In the genomic region with DNA sequence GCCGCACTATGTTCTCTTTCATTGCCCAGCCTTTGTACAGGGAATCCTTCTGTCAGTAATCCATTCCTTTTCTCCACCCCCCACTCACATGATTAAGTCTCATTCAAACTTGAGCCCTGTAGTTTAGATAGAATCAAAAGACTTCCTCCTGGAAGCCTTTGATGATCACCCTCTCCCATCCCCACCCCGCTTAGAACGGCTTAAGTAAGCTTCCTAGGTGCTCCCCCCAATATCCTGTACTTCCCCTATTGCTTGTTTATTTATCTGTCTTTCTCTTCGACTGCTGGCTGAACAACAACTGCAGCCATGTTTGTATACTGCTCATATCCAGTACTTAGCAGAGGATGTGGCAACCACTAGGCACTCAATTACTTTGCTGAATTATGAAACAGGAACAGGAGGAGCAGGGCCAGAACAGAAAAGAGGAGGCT, we compare ENCODE assay signal across 1 cellular context.
A peak's percentile ranks its signal among the peaks of the same experiment; 100 is the strongest.
TF ChIP-seq lines count a peak whose summit lies in the region.

No MANE protein-coding gene starts in this region.

TF ChIP-seq in HepG2, 621 proteins besides CTCF, POLR2A, EP300 and RAD21 (continued from another document and continues in another):
- TF ChIP-seq, protein P1, sequence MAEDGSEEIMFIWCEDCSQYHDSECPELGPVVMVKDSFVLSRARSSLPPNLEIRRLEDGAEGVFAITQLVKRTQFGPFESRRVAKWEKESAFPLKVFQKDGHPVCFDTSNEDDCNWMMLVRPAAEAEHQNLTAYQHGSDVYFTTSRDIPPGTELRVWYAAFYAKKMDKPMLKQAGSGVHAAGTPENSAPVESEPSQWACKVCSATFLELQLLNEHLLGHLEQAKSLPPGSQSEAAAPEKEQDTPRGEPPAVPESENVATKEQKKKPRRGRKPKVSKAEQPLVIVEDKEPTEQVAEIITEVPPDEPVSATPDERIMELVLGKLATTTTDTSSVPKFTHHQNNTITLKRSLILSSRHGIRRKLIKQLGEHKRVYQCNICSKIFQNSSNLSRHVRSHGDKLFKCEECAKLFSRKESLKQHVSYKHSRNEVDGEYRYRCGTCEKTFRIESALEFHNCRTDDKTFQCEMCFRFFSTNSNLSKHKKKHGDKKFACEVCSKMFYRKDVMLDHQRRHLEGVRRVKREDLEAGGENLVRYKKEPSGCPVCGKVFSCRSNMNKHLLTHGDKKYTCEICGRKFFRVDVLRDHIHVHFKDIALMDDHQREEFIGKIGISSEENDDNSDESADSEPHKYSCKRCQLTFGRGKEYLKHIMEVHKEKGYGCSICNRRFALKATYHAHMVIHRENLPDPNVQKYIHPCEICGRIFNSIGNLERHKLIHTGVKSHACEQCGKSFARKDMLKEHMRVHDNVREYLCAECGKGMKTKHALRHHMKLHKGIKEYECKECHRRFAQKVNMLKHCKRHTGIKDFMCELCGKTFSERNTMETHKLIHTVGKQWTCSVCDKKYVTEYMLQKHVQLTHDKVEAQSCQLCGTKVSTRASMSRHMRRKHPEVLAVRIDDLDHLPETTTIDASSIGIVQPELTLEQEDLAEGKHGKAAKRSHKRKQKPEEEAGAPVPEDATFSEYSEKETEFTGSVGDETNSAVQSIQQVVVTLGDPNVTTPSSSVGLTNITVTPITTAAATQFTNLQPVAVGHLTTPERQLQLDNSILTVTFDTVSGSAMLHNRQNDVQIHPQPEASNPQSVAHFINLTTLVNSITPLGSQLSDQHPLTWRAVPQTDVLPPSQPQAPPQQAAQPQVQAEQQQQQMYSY (CRISPR knock-in tag; IDR thresholded peaks at IDR 0.05): no peak
- TF ChIP-seq ZNF879 (CRISPR knock-in tag; IDR thresholded peaks at IDR 0.05) (no peak), TRIM24 (CRISPR knock-in tag; IDR thresholded peaks at IDR 0.05) (no peak), HOXA5 (CRISPR knock-in tag; IDR thresholded peaks at IDR 0.05) (no peak), ISX (CRISPR knock-in tag; conservative IDR thresholded peaks at IDR 0.05) (no peak), CREB1 (IDR thresholded peaks at IDR 0.05) (no peak), CREB1 (CRISPR knock-in tag; IDR thresholded peaks at IDR 0.05) (peak; percentile 34; the same call in 1 of the 2 replicates), IKZF4 (CRISPR knock-in tag; IDR thresholded peaks at IDR 0.05; ENCODE audit: borderline replicate concordance, low read depth, not compliant biosample characterization) (no peak), NAIF1 (CRISPR knock-in tag; IDR thresholded peaks at IDR 0.05; ENCODE audit: borderline replicate concordance) (no peak), ZNF570 (CRISPR knock-in tag; IDR thresholded peaks at IDR 0.05; ENCODE audit: borderline replicate concordance) (no peak), NCOA2 (CRISPR knock-in tag; IDR thresholded peaks at IDR 0.05) (peak; percentile 96), TGIF2 (CRISPR knock-in tag; IDR thresholded peaks at IDR 0.05) (0 out of 2 replicates have a peak, but pooled peaks have one; percentile 26), GABPA (IDR thresholded peaks at IDR 0.05; ENCODE audit: low read depth, low read length) (no peak), GABPA (CRISPR knock-in tag; IDR thresholded peaks at IDR 0.05; ENCODE audit: low read depth) (peak; percentile 14; the same call in 1 of the 2 replicates), ZNF3 (CRISPR knock-in tag; IDR thresholded peaks at IDR 0.05) (peak; percentile 74)
- TF ChIP-seq, protein P2, sequence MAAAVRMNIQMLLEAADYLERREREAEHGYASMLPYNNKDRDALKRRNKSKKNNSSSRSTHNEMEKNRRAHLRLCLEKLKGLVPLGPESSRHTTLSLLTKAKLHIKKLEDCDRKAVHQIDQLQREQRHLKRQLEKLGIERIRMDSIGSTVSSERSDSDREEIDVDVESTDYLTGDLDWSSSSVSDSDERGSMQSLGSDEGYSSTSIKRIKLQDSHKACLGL (CRISPR knock-in tag; IDR thresholded peaks at IDR 0.05): no peak
- TF ChIP-seq, protein P3, sequence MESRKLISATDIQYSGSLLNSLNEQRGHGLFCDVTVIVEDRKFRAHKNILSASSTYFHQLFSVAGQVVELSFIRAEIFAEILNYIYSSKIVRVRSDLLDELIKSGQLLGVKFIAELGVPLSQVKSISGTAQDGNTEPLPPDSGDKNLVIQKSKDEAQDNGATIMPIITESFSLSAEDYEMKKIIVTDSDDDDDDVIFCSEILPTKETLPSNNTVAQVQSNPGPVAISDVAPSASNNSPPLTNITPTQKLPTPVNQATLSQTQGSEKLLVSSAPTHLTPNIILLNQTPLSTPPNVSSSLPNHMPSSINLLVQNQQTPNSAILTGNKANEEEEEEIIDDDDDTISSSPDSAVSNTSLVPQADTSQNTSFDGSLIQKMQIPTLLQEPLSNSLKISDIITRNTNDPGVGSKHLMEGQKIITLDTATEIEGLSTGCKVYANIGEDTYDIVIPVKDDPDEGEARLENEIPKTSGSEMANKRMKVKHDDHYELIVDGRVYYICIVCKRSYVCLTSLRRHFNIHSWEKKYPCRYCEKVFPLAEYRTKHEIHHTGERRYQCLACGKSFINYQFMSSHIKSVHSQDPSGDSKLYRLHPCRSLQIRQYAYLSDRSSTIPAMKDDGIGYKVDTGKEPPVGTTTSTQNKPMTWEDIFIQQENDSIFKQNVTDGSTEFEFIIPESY (CRISPR knock-in tag; IDR thresholded peaks at IDR 0.05): no peak
- TF ChIP-seq, protein P4, sequence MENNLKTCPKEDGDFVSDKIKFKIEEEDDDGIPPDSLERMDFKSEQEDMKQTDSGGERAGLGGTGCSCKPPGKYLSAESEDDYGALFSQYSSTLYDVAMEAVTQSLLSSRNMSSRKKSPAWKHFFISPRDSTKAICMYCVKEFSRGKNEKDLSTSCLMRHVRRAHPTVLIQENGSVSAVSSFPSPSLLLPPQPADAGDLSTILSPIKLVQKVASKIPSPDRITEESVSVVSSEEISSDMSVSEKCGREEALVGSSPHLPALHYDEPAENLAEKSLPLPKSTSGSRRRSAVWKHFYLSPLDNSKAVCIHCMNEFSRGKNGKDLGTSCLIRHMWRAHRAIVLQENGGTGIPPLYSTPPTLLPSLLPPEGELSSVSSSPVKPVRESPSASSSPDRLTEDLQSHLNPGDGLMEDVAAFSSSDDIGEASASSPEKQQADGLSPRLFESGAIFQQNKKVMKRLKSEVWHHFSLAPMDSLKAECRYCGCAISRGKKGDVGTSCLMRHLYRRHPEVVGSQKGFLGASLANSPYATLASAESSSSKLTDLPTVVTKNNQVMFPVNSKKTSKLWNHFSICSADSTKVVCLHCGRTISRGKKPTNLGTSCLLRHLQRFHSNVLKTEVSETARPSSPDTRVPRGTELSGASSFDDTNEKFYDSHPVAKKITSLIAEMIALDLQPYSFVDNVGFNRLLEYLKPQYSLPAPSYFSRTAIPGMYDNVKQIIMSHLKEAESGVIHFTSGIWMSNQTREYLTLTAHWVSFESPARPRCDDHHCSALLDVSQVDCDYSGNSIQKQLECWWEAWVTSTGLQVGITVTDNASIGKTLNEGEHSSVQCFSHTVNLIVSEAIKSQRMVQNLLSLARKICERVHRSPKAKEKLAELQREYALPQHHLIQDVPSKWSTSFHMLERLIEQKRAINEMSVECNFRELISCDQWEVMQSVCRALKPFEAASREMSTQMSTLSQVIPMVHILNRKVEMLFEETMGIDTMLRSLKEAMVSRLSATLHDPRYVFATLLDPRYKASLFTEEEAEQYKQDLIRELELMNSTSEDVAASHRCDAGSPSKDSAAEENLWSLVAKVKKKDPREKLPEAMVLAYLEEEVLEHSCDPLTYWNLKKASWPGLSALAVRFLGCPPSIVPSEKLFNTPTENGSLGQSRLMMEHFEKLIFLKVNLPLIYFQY (CRISPR knock-in tag; IDR thresholded peaks at IDR 0.05; ENCODE audit: borderline replicate concordance): no peak
- TF ChIP-seq, protein P5, sequence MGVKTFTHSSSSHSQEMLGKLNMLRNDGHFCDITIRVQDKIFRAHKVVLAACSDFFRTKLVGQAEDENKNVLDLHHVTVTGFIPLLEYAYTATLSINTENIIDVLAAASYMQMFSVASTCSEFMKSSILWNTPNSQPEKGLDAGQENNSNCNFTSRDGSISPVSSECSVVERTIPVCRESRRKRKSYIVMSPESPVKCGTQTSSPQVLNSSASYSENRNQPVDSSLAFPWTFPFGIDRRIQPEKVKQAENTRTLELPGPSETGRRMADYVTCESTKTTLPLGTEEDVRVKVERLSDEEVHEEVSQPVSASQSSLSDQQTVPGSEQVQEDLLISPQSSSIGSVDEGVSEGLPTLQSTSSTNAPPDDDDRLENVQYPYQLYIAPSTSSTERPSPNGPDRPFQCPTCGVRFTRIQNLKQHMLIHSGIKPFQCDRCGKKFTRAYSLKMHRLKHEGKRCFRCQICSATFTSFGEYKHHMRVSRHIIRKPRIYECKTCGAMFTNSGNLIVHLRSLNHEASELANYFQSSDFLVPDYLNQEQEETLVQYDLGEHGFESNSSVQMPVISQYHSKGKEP (CRISPR knock-in tag; IDR thresholded peaks at IDR 0.05): no peak
- TF ChIP-seq, protein P6, sequence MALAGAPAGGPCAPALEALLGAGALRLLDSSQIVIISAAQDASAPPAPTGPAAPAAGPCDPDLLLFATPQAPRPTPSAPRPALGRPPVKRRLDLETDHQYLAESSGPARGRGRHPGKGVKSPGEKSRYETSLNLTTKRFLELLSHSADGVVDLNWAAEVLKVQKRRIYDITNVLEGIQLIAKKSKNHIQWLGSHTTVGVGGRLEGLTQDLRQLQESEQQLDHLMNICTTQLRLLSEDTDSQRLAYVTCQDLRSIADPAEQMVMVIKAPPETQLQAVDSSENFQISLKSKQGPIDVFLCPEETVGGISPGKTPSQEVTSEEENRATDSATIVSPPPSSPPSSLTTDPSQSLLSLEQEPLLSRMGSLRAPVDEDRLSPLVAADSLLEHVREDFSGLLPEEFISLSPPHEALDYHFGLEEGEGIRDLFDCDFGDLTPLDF (CRISPR knock-in tag; IDR thresholded peaks at IDR 0.05): no peak
- TF ChIP-seq, protein P7, sequence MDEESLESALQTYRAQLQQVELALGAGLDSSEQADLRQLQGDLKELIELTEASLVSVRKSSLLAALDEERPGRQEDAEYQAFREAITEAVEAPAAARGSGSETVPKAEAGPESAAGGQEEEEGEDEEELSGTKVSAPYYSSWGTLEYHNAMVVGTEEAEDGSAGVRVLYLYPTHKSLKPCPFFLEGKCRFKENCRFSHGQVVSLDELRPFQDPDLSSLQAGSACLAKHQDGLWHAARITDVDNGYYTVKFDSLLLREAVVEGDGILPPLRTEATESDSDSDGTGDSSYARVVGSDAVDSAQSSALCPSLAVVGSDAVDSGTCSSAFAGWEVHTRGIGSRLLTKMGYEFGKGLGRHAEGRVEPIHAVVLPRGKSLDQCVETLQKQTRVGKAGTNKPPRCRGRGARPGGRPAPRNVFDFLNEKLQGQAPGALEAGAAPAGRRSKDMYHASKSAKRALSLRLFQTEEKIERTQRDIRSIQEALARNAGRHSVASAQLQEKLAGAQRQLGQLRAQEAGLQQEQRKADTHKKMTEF (CRISPR knock-in tag; IDR thresholded peaks at IDR 0.05): peak; percentile 76; the same call in 1 of the 2 replicates
- TF ChIP-seq, protein P8, sequence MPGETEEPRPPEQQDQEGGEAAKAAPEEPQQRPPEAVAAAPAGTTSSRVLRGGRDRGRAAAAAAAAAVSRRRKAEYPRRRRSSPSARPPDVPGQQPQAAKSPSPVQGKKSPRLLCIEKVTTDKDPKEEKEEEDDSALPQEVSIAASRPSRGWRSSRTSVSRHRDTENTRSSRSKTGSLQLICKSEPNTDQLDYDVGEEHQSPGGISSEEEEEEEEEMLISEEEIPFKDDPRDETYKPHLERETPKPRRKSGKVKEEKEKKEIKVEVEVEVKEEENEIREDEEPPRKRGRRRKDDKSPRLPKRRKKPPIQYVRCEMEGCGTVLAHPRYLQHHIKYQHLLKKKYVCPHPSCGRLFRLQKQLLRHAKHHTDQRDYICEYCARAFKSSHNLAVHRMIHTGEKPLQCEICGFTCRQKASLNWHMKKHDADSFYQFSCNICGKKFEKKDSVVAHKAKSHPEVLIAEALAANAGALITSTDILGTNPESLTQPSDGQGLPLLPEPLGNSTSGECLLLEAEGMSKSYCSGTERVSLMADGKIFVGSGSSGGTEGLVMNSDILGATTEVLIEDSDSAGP (CRISPR knock-in tag; IDR thresholded peaks at IDR 0.05; ENCODE audit: borderline replicate concordance): no peak
- TF ChIP-seq, protein P9, sequence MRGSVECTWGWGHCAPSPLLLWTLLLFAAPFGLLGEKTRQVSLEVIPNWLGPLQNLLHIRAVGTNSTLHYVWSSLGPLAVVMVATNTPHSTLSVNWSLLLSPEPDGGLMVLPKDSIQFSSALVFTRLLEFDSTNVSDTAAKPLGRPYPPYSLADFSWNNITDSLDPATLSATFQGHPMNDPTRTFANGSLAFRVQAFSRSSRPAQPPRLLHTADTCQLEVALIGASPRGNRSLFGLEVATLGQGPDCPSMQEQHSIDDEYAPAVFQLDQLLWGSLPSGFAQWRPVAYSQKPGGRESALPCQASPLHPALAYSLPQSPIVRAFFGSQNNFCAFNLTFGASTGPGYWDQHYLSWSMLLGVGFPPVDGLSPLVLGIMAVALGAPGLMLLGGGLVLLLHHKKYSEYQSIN (CRISPR knock-in tag; IDR thresholded peaks at IDR 0.05; ENCODE audit: borderline replicate concordance): no peak
- TF ChIP-seq, protein P10, sequence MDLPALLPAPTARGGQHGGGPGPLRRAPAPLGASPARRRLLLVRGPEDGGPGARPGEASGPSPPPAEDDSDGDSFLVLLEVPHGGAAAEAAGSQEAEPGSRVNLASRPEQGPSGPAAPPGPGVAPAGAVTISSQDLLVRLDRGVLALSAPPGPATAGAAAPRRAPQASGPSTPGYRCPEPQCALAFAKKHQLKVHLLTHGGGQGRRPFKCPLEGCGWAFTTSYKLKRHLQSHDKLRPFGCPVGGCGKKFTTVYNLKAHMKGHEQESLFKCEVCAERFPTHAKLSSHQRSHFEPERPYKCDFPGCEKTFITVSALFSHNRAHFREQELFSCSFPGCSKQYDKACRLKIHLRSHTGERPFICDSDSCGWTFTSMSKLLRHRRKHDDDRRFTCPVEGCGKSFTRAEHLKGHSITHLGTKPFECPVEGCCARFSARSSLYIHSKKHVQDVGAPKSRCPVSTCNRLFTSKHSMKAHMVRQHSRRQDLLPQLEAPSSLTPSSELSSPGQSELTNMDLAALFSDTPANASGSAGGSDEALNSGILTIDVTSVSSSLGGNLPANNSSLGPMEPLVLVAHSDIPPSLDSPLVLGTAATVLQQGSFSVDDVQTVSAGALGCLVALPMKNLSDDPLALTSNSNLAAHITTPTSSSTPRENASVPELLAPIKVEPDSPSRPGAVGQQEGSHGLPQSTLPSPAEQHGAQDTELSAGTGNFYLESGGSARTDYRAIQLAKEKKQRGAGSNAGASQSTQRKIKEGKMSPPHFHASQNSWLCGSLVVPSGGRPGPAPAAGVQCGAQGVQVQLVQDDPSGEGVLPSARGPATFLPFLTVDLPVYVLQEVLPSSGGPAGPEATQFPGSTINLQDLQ (CRISPR knock-in tag; IDR thresholded peaks at IDR 0.05): no peak
- TF ChIP-seq, protein P11, sequence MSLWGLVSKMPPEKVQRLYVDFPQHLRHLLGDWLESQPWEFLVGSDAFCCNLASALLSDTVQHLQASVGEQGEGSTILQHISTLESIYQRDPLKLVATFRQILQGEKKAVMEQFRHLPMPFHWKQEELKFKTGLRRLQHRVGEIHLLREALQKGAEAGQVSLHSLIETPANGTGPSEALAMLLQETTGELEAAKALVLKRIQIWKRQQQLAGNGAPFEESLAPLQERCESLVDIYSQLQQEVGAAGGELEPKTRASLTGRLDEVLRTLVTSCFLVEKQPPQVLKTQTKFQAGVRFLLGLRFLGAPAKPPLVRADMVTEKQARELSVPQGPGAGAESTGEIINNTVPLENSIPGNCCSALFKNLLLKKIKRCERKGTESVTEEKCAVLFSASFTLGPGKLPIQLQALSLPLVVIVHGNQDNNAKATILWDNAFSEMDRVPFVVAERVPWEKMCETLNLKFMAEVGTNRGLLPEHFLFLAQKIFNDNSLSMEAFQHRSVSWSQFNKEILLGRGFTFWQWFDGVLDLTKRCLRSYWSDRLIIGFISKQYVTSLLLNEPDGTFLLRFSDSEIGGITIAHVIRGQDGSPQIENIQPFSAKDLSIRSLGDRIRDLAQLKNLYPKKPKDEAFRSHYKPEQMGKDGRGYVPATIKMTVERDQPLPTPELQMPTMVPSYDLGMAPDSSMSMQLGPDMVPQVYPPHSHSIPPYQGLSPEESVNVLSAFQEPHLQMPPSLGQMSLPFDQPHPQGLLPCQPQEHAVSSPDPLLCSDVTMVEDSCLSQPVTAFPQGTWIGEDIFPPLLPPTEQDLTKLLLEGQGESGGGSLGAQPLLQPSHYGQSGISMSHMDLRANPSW (CRISPR knock-in tag; IDR thresholded peaks at IDR 0.05; ENCODE audit: borderline replicate concordance): no peak
